In the genomic region with DNA sequence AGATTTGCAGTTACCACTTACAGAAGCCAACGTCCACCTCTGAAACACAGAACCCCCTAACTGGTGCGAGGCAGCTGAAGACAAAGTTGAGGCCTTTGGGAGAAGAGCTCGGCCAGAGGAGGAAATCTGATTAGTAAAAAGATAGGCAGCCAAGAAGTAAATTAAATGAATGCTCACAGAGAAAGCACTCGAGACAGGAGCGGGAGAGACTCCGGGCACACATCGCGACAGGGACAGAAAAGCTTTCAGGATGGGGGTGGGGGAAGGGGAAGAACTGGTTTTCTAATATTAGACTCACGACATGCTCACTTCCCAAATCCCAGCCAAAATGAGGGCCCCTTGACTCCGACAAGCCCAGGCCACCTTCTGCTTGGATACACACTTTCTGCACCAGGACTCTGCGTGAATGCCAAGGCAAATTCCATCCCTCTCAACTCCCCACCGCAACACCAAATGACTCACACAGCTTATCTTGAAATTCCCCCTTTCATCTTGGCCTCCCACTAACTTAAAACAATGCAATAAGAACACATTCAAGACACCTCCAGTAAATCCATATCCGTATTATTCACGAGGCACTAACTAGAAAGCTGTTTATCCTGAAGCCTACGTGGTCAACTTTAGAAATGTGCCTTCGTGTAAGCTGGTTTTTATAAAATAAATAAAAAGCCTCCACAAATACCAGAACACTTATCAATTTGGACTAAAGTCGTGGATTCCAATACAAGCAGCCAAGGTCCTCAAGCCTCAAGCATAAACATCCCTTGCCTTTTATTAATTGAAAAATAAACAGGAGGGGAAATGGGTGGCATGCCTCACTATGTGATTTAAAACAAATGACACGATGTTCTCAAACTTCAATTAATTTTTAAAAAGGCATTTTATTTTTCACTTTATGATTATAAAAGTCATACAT, we compare ENCODE assay signal across 1 cellular context.
TF ChIP-seq lines count a peak whose summit lies in the region.

No MANE protein-coding gene starts in this region.

TF ChIP-seq in H1, 55 proteins besides CTCF, POLR2A, EP300 and RAD21 (continued from another document):
- TF ChIP-seq, protein P1, sequence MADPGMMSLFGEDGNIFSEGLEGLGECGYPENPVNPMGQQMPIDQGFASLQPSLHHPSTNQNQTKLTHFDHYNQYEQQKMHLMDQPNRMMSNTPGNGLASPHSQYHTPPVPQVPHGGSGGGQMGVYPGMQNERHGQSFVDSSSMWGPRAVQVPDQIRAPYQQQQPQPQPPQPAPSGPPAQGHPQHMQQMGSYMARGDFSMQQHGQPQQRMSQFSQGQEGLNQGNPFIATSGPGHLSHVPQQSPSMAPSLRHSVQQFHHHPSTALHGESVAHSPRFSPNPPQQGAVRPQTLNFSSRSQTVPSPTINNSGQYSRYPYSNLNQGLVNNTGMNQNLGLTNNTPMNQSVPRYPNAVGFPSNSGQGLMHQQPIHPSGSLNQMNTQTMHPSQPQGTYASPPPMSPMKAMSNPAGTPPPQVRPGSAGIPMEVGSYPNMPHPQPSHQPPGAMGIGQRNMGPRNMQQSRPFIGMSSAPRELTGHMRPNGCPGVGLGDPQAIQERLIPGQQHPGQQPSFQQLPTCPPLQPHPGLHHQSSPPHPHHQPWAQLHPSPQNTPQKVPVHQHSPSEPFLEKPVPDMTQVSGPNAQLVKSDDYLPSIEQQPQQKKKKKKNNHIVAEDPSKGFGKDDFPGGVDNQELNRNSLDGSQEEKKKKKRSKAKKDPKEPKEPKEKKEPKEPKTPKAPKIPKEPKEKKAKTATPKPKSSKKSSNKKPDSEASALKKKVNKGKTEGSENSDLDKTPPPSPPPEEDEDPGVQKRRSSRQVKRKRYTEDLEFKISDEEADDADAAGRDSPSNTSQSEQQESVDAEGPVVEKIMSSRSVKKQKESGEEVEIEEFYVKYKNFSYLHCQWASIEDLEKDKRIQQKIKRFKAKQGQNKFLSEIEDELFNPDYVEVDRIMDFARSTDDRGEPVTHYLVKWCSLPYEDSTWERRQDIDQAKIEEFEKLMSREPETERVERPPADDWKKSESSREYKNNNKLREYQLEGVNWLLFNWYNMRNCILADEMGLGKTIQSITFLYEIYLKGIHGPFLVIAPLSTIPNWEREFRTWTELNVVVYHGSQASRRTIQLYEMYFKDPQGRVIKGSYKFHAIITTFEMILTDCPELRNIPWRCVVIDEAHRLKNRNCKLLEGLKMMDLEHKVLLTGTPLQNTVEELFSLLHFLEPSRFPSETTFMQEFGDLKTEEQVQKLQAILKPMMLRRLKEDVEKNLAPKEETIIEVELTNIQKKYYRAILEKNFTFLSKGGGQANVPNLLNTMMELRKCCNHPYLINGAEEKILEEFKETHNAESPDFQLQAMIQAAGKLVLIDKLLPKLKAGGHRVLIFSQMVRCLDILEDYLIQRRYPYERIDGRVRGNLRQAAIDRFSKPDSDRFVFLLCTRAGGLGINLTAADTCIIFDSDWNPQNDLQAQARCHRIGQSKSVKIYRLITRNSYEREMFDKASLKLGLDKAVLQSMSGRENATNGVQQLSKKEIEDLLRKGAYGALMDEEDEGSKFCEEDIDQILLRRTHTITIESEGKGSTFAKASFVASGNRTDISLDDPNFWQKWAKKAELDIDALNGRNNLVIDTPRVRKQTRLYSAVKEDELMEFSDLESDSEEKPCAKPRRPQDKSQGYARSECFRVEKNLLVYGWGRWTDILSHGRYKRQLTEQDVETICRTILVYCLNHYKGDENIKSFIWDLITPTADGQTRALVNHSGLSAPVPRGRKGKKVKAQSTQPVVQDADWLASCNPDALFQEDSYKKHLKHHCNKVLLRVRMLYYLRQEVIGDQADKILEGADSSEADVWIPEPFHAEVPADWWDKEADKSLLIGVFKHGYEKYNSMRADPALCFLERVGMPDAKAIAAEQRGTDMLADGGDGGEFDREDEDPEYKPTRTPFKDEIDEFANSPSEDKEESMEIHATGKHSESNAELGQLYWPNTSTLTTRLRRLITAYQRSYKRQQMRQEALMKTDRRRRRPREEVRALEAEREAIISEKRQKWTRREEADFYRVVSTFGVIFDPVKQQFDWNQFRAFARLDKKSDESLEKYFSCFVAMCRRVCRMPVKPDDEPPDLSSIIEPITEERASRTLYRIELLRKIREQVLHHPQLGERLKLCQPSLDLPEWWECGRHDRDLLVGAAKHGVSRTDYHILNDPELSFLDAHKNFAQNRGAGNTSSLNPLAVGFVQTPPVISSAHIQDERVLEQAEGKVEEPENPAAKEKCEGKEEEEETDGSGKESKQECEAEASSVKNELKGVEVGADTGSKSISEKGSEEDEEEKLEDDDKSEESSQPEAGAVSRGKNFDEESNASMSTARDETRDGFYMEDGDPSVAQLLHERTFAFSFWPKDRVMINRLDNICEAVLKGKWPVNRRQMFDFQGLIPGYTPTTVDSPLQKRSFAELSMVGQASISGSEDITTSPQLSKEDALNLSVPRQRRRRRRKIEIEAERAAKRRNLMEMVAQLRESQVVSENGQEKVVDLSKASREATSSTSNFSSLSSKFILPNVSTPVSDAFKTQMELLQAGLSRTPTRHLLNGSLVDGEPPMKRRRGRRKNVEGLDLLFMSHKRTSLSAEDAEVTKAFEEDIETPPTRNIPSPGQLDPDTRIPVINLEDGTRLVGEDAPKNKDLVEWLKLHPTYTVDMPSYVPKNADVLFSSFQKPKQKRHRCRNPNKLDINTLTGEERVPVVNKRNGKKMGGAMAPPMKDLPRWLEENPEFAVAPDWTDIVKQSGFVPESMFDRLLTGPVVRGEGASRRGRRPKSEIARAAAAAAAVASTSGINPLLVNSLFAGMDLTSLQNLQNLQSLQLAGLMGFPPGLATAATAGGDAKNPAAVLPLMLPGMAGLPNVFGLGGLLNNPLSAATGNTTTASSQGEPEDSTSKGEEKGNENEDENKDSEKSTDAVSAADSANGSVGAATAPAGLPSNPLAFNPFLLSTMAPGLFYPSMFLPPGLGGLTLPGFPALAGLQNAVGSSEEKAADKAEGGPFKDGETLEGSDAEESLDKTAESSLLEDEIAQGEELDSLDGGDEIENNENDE (IDR thresholded peaks at IDR 0.05; ENCODE audit: insufficient replicate concordance, low read length): no peak
- TF ChIP-seq JUN (IDR thresholded peaks at IDR 0.05; ENCODE audit: low read depth, low read length) (0 out of 2 replicates have a peak, but pooled peaks have one; percentile 18), TCF12 (IDR thresholded peaks at IDR 0.05; ENCODE audit: low read depth, low read length) (0 out of 2 replicates have a peak, but pooled peaks have one; percentile 21), JUND (IDR thresholded peaks at IDR 0.05; ENCODE audit: low read length) (peak; percentile 81), SIX5 (IDR thresholded peaks at IDR 0.05; ENCODE audit: low read depth, low read length) (no peak)
